ENCODE assay signal across 9 cellular contexts in the genomic region with DNA sequence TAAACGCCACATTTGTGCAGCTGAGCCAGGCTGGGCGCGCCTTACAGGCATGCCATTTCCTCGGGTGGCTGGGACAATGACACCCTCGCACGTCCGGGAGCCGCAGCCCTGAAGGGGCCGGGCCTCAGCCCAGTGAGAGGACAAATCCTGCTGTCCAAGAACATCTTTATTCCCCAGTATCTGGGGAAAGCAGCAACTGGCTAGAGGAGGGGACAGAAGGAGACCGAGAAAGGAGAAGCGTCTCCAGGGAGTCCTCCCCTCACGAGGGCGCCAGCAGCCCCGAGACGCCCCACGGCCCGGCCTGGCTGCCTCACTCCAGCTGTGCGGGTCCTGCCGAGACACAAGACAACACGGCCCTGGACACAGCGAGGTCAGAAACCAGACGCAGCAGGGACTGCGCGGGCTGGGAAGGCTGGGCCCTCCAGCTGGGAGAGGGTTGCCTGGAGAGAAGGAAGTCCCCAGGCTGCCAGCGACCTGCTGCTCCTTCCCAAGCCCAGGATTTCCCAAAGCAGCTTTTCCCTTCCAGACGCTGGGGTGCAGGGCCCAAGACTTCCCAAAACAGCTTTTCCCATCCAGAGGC.
DNase-seq lines count a peak whose midpoint lies in the region; ATAC-seq and TF ChIP-seq lines count a peak whose summit lies in the region.
"Had no signal": no experiment of that assay in that cellular context is flagged by ENCODE, and none has a peak within 500 bp of the region (broad histone marks: within the 10 kb centered on the region; RNA-seq: fewer than 3 reads in every experiment).

No MANE protein-coding gene starts in this region.

- peak overlapping the region; percentile 58 to 66 for H3K9ac ChIP-seq in mucosa of rectum (ENCODE audit: low read depth in 1 of 2, low read length in 2 of 2)

- H3K4me3 ChIP-seq in epithelial cell of esophagus (ENCODE audit: low read length) (no peak overlapping the region), mucosa of rectum (ENCODE audit: low read length in 2 of 2) (peak overlapping the region; percentile 37 to 59)

- H3K27me3 ChIP-seq in mucosa of rectum (ENCODE audit: control insufficient read depth in 2 of 2, insufficient read depth in 2 of 2, low read length in 2 of 2), result no peaks in the 10 kb centered on the region

- no peak for TF ChIP-seq CTCF in epithelial cell of esophagus (IDR thresholded peaks at IDR 0.05; ENCODE audit: insufficient read depth, low read depth, low read length, missing control alignments)

- H3K9me3 ChIP-seq in mucosa of rectum (ENCODE audit: control insufficient read depth in 2 of 2, low read length in 2 of 2), result no peaks in the 10 kb centered on the region

- peaks cover 11 to 16% of the 10 kb centered on the region in 2 donors for H3K4me1 ChIP-seq in mucosa of rectum (ENCODE audit: control insufficient read depth in 2 of 2, insufficient read depth in 2 of 2, low read length in 2 of 2)

- peak; percentile 8 for DNase-seq in activated T-cell treated with anti-CD3 and anti-CD28 coated beads for 48 hours (ENCODE audit: low read depth)
- no peak for DNase-seq in activated T-cell treated with anti-CD3 and anti-CD28 coated beads for 4 hours
- DNase-seq in HT-29 (ENCODE audit: low spot score), result peak; percentile 16
- peak; percentile 43 to 47 for DNase-seq in activated CD4-positive, alpha-beta T cell treated with anti-CD3 and anti-CD28 coated beads for 4 hours
- DNase-seq in epithelial cell of esophagus (ENCODE audit: low read depth), result peak; percentile 29
- peak in 41 of 49 donors; percentile 9 to 75 (median 43) for DNase-seq in substantia nigra (lab: John Stamatoyannopoulos, UW)
- DNase-seq: DND-41 had no signal

- ATAC-seq in GM18861 (IDR thresholded peaks at IDR 0.05; ENCODE audit: unreplicated experiment), result no peak

- no peaks in the 10 kb centered on the region for H3K36me3 ChIP-seq in mucosa of rectum (ENCODE audit: control insufficient read depth in 2 of 2, insufficient read depth in 2 of 2, low read length in 2 of 2)

- H3K27ac ChIP-seq in mucosa of rectum (ENCODE audit: low read depth in 2 of 2, low read length in 2 of 2), result peak overlapping the region; percentile 58 to 59
- no peak overlapping the region for H3K27ac ChIP-seq in substantia nigra (ENCODE audit: low read depth, low read length, poor library complexity, severe bottlenecking)
